ENCODE assay signal across 2 cellular contexts in the genomic region with DNA sequence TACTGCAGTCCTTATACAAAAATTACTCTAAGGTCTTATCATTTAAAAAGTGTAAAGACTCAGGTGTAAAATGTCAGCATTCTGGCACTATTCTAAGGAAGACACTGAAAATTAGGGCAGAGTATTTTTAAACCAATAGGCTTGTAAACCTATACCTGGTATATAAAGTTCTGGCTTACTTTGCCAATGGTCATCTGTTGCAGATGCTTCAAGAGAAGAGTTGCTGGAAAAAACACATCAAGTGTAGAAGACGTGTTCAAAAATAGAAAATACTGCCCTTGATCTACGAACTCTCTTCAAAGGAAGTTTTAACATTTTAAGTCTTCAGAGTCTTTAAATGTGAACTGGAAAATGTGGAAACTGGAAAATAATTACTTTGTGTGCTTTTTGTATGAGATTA.
TF ChIP-seq lines count a peak whose summit lies in the region.

No MANE protein-coding gene starts in this region.

TF ChIP-seq in SK-N-SH, 30 proteins besides CTCF, POLR2A, EP300 and RAD21 (continued from another document):
- TF ChIP-seq, protein P1, sequence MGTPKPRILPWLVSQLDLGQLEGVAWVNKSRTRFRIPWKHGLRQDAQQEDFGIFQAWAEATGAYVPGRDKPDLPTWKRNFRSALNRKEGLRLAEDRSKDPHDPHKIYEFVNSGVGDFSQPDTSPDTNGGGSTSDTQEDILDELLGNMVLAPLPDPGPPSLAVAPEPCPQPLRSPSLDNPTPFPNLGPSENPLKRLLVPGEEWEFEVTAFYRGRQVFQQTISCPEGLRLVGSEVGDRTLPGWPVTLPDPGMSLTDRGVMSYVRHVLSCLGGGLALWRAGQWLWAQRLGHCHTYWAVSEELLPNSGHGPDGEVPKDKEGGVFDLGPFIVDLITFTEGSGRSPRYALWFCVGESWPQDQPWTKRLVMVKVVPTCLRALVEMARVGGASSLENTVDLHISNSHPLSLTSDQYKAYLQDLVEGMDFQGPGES (IDR thresholded peaks at IDR 0.05; ENCODE audit: low read depth, low read length) = no peak
- TF ChIP-seq MXI1 (IDR thresholded peaks at IDR 0.05; ENCODE audit: low read depth, low read length) = no peak
- TF ChIP-seq YY1 (IDR thresholded peaks at IDR 0.05; ENCODE audit: low read depth) = no peak
- no peak for TF ChIP-seq JUND (IDR thresholded peaks at IDR 0.05)
- no peak for TF ChIP-seq RXRA (IDR thresholded peaks at IDR 0.05; ENCODE audit: borderline replicate concordance, low read depth)
- no peak for TF ChIP-seq SMC3 (IDR thresholded peaks at IDR 0.05; ENCODE audit: low read depth, low read length)
- no peak for TF ChIP-seq MEF2A (IDR thresholded peaks at IDR 0.05; ENCODE audit: borderline replicate concordance, low read depth)
- no peak for TF ChIP-seq NRF1 (IDR thresholded peaks at IDR 0.05; ENCODE audit: low read depth, low read length)
- no peak for TF ChIP-seq FOXJ3 (CRISPR knock-in tag; IDR thresholded peaks at IDR 0.05)
- TF ChIP-seq POLR2AphosphoS5 (IDR thresholded peaks at IDR 0.05; ENCODE audit: low read depth, low read length) = no peak
- TF ChIP-seq, protein P2, sequence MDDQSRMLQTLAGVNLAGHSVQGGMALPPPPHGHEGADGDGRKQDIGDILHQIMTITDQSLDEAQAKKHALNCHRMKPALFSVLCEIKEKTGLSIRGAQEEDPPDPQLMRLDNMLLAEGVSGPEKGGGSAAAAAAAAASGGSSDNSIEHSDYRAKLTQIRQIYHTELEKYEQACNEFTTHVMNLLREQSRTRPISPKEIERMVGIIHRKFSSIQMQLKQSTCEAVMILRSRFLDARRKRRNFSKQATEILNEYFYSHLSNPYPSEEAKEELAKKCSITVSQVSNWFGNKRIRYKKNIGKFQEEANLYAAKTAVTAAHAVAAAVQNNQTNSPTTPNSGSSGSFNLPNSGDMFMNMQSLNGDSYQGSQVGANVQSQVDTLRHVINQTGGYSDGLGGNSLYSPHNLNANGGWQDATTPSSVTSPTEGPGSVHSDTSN (IDR thresholded peaks at IDR 0.05) = no peak
- TF ChIP-seq RCOR1 (IDR thresholded peaks at IDR 0.05; ENCODE audit: low read length) = no peak
- TF ChIP-seq, protein P3, sequence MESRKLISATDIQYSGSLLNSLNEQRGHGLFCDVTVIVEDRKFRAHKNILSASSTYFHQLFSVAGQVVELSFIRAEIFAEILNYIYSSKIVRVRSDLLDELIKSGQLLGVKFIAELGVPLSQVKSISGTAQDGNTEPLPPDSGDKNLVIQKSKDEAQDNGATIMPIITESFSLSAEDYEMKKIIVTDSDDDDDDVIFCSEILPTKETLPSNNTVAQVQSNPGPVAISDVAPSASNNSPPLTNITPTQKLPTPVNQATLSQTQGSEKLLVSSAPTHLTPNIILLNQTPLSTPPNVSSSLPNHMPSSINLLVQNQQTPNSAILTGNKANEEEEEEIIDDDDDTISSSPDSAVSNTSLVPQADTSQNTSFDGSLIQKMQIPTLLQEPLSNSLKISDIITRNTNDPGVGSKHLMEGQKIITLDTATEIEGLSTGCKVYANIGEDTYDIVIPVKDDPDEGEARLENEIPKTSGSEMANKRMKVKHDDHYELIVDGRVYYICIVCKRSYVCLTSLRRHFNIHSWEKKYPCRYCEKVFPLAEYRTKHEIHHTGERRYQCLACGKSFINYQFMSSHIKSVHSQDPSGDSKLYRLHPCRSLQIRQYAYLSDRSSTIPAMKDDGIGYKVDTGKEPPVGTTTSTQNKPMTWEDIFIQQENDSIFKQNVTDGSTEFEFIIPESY (IDR thresholded peaks at IDR 0.05; ENCODE audit: borderline replicate concordance, low read depth) = no peak
- TF ChIP-seq NFIC (IDR thresholded peaks at IDR 0.05; ENCODE audit: borderline replicate concordance) = no peak
- TF ChIP-seq TCF12 (IDR thresholded peaks at IDR 0.05) = no peak

TF ChIP-seq in SK-N-SH treated with all-trans-retinoic acid at 6 μM for 48 hours, 23 proteins besides CTCF, POLR2A, EP300 and RAD21 (continued from another document):
- TF ChIP-seq, protein P4, sequence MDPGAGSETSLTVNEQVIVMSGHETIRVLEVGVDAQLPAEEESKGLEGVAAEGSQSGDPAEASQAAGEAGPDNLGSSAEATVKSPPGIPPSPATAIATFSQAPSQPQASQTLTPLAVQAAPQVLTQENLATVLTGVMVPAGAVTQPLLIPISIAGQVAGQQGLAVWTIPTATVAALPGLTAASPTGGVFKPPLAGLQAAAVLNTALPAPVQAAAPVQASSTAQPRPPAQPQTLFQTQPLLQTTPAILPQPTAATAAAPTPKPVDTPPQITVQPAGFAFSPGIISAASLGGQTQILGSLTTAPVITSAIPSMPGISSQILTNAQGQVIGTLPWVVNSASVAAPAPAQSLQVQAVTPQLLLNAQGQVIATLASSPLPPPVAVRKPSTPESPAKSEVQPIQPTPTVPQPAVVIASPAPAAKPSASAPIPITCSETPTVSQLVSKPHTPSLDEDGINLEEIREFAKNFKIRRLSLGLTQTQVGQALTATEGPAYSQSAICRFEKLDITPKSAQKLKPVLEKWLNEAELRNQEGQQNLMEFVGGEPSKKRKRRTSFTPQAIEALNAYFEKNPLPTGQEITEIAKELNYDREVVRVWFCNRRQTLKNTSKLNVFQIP (CRISPR knock-in tag; IDR thresholded peaks at IDR 0.05; ENCODE audit: borderline replicate concordance, low read depth) = no peak
- TF ChIP-seq ZNF8 (CRISPR knock-in tag; IDR thresholded peaks at IDR 0.05) (no peak), ZFP30 (CRISPR knock-in tag; IDR thresholded peaks at IDR 0.05) (no peak), ZNF70 (CRISPR knock-in tag; IDR thresholded peaks at IDR 0.05) (no peak), ZC3H10 (CRISPR knock-in tag; IDR thresholded peaks at IDR 0.05) (no peak), BACH2 (CRISPR knock-in tag; IDR thresholded peaks at IDR 0.05; ENCODE audit: borderline replicate concordance) (no peak), ISL1 (CRISPR knock-in tag; IDR thresholded peaks at IDR 0.05) (no peak), ZNF565 (CRISPR knock-in tag; conservative IDR thresholded peaks at IDR 0.05; ENCODE audit: low read depth) (no peak)
- TF ChIP-seq, protein P5, sequence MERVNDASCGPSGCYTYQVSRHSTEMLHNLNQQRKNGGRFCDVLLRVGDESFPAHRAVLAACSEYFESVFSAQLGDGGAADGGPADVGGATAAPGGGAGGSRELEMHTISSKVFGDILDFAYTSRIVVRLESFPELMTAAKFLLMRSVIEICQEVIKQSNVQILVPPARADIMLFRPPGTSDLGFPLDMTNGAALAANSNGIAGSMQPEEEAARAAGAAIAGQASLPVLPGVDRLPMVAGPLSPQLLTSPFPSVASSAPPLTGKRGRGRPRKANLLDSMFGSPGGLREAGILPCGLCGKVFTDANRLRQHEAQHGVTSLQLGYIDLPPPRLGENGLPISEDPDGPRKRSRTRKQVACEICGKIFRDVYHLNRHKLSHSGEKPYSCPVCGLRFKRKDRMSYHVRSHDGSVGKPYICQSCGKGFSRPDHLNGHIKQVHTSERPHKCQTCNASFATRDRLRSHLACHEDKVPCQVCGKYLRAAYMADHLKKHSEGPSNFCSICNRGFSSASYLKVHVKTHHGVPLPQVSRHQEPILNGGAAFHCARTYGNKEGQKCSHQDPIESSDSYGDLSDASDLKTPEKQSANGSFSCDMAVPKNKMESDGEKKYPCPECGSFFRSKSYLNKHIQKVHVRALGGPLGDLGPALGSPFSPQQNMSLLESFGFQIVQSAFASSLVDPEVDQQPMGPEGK (CRISPR knock-in tag; IDR thresholded peaks at IDR 0.05; ENCODE audit: borderline replicate concordance) = no peak
- TF ChIP-seq, protein P6, sequence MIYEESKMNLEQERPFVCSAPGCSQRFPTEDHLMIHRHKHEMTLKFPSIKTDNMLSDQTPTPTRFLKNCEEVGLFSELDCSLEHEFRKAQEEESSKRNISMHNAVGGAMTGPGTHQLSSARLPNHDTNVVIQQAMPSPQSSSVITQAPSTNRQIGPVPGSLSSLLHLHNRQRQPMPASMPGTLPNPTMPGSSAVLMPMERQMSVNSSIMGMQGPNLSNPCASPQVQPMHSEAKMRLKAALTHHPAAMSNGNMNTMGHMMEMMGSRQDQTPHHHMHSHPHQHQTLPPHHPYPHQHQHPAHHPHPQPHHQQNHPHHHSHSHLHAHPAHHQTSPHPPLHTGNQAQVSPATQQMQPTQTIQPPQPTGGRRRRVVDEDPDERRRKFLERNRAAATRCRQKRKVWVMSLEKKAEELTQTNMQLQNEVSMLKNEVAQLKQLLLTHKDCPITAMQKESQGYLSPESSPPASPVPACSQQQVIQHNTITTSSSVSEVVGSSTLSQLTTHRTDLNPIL (CRISPR knock-in tag; IDR thresholded peaks at IDR 0.05; ENCODE audit: low read depth) = no peak
